In the genomic region with DNA sequence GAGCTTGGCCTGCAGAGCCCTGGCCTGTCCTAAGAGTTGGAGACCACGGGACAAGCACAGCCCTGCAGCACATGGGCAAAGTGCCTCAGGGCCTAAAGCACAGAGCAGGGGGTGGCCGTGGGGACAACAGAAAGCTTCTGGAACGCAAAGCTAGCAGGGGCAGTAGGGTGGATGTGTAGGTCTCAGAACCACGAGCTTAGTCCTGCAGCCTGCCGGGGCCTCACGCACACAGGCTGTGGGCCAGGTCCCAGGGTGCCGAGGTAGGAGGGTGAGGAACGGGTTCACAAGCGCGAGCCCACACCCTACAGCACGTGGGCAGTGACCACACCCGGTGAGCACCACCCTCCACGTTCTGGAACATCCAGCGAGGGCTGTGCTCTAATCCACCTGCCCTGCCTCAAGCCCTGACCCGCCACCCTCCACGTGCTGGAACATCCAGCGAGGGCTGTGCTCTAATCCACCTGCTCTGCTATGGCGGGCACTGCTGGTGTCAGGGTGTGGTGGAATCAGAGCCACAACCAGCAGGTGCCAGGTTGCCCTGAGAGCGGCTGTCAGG, we compare ENCODE assay signal across 35 cellular contexts. TPM values are rescaled to one million over a fixed set of nuclear protein-coding genes. Genes with fewer than 3 reads are reported as not detected.
DNase-seq lines count a peak whose midpoint lies in the region; ATAC-seq and TF ChIP-seq lines count a peak whose summit lies in the region.
"Had no signal": no experiment of that assay in that cellular context is flagged by ENCODE, and none has a peak within 500 bp of the region (broad histone marks: within the 10 kb centered on the region; RNA-seq: fewer than 3 reads in every experiment).

No MANE protein-coding gene starts in this region.

- H3K4me3 ChIP-seq in WERI-Rb-1 (ENCODE audit: low read depth, low read length) (no peak overlapping the region), testis (no peak overlapping the region)
- H3K4me3 ChIP-seq: ascending aorta, coronary artery, heart left ventricle, lung, MG63, pancreas, PC-9, stomach, tibial artery, vagina had no signal

- no peak for TF ChIP-seq CTCF in WERI-Rb-1 (IDR thresholded peaks at IDR 0.05; ENCODE audit: low read depth, low read length)
- TF ChIP-seq CTCF in testis (IDR thresholded peaks at IDR 0.05), result no peak

- H3K36me3 Mint-ChIP-seq in stimulated activated naive B cell treated with anti-CD40 and anti-IgM and Interleukin-4, amounts not matched to agents 10 μg/mL and 1 μg/mL and 100 μg/mL, for 72 hours, result peaks cover 36 to 60% of the 10 kb centered on the region in 2 donors

- H3K27ac ChIP-seq in WERI-Rb-1, result peak overlapping the region; percentile 12; the same call in 1 of the 2 replicates
- H3K27ac ChIP-seq in caudate nucleus (ENCODE audit: low read depth, low read length), result no peak overlapping the region
- H3K27ac ChIP-seq in testis, result no peak overlapping the region
- H3K27ac ChIP-seq: ascending aorta, coronary artery, heart left ventricle, KMS-11, pancreas, PC-9, stomach, tibial artery, vagina had no signal

- no peaks in the 10 kb centered on the region for H3K9me3 Mint-ChIP-seq in stimulated activated naive B cell treated with anti-CD40 and anti-IgM and Interleukin-4, amounts not matched to agents 10 μg/mL and 1 μg/mL and 100 μg/mL, for 72 hours
- H3K9me3 Mint-ChIP-seq: activated naive CD8-positive, alpha-beta T cell treated with anti-CD3 and anti-CD28 coated beads for 36 hours; effector memory CD8-positive, alpha-beta T cell; neural crest cell had no signal

- H3K36me3 ChIP-seq in WERI-Rb-1 (peaks cover 81% of the 10 kb centered on the region), testis (ENCODE audit: low read depth, missing control alignments) (no peaks in the 10 kb centered on the region)

- DNase-seq in Right ventricle myocardium superior, result peak; percentile 29
- no peak for DNase-seq in left cardiac atrium
- no peak for DNase-seq in WERI-Rb-1
- no peak for DNase-seq in left colon
- no peak for DNase-seq in stimulated activated naive B cell treated with anti-CD40 and anti-IgM and Interleukin-4, amounts not matched to agents 10 μg/mL and 1 μg/mL and 100 μg/mL, for 72 hours
- DNase-seq in activated naive CD4-positive, alpha-beta T cell treated with anti-CD3 and anti-CD28 coated beads, Interleukin-2, amount 50 U/mL, for 16 hours, result no peak
- DNase-seq in caudate nucleus (lab: John Stamatoyannopoulos, UW), result no peak
- DNase-seq in testis, result no peak
- DNase-seq: activated CD4-positive, alpha-beta T cell treated with anti-CD3 and anti-CD28 coated beads for 48 hours; activated CD8-positive, alpha-beta memory T cell treated with anti-CD3 and anti-CD28 coated beads for 24 hours; activated effector memory CD4-positive, alpha-beta T cell treated with anti-CD3 and anti-CD28 coated beads, Interleukin-2, amount 50 U/mL, for 16 hours; activated naive CD8-positive, alpha-beta T cell treated with anti-CD3 and anti-CD28 coated beads for 36 hours; activated T-cell treated with anti-CD3 and anti-CD28 coated beads for 4 hours; effector memory CD8-positive, alpha-beta T cell; MG63; NCI-H1105 treated with DMSO at 0.1 percent for 48 hours; NCI-H1930; NCI-H524 treated with DMSO at 0.1 percent for 48 hours; NK-92 treated with Interleukin-12 subunit alpha and Interleukin-12 subunit beta, amount 100 ng/mL, for 24 hours; PC-9; retina; SIG-M5; stimulated activated CD4-positive, alpha-beta T cell treated with anti-CD3 and anti-CD28 coated beads, Interleukin-2, amount 100 ng/mL, for 24 hours; stomach; tibial artery had no signal

- H3K4me1 Mint-ChIP-seq in stimulated activated naive B cell treated with anti-CD40 and anti-IgM and Interleukin-4, amounts not matched to agents 10 μg/mL and 1 μg/mL and 100 μg/mL, for 72 hours, result peaks cover 17 to 22% of the 10 kb centered on the region in 2 donors
- H3K4me1 Mint-ChIP-seq: neural crest cell had no signal

- peak overlapping the region; percentile 62 for H3K27ac Mint-ChIP-seq in stimulated activated naive B cell treated with anti-CD40 and anti-IgM and Interleukin-4, amounts not matched to agents 10 μg/mL and 1 μg/mL and 100 μg/mL, for 72 hours
- H3K27ac Mint-ChIP-seq: activated naive CD8-positive, alpha-beta T cell treated with anti-CD3 and anti-CD28 coated beads for 36 hours; effector memory CD8-positive, alpha-beta T cell had no signal

- ATAC-seq in Right ventricle myocardium superior (ENCODE audit: poor library complexity) (no peak), left cardiac atrium (no peak), left colon (peak; percentile 38)
- no peak for ATAC-seq in stimulated activated naive B cell treated with anti-CD40 and anti-IgM and Interleukin-4, amounts not matched to agents 10 μg/mL and 1 μg/mL and 100 μg/mL, for 72 hours (replicated peaks)
- ATAC-seq: effector memory CD8-positive, alpha-beta T cell; pancreas had no signal

- TF ChIP-seq POLR2A in testis (IDR thresholded peaks at IDR 0.05), result no peak

- H3K27me3 Mint-ChIP-seq in stimulated activated naive B cell treated with anti-CD40 and anti-IgM and Interleukin-4, amounts not matched to agents 10 μg/mL and 1 μg/mL and 100 μg/mL, for 72 hours, result no peaks in the 10 kb centered on the region
- H3K27me3 Mint-ChIP-seq: activated naive CD8-positive, alpha-beta T cell treated with anti-CD3 and anti-CD28 coated beads for 36 hours; effector memory CD8-positive, alpha-beta T cell had no signal

- WGBS in testis, 2 donors, result 90% methylated on average over 19 of the region's 19 CpGs; no CpG with 5 or more reads in 1 of the 2 donors

- peaks cover 4% of the 10 kb centered on the region for H3K4me1 ChIP-seq in testis
- H3K4me1 ChIP-seq: ascending aorta, heart left ventricle, pancreas, vagina had no signal

- H3K4me3 Mint-ChIP-seq in stimulated activated naive B cell treated with anti-CD40 and anti-IgM and Interleukin-4, amounts not matched to agents 10 μg/mL and 1 μg/mL and 100 μg/mL, for 72 hours, result no peak overlapping the region
- H3K4me3 Mint-ChIP-seq: activated naive CD8-positive, alpha-beta T cell treated with anti-CD3 and anti-CD28 coated beads for 36 hours; neural crest cell had no signal

- intact Hi-C loops in Right ventricle myocardium superior (cut with DNase I), result no loop called here
- intact Hi-C loops in left cardiac atrium (cut with DNase I), result no loop called here
- intact Hi-C loops in left colon (cut with DNase I, micrococcal nuclease), result no loop called here
- intact Hi-C loops in testis (cut with DNase I; ENCODE audit: low total_unique reads), result no loop called here

- H3K9me3 ChIP-seq in WERI-Rb-1 (ENCODE audit: severe bottlenecking) (no peaks in the 10 kb centered on the region), testis (no peaks in the 10 kb centered on the region)
- H3K9me3 ChIP-seq: ascending aorta, heart left ventricle, MG63, pancreas, stomach, tibial artery, vagina had no signal

- H3K27me3 ChIP-seq in WERI-Rb-1 (ENCODE audit: insufficient read depth, low read depth, severe bottlenecking) (no peaks in the 10 kb centered on the region), testis (no peaks in the 10 kb centered on the region)
- H3K27me3 ChIP-seq: ascending aorta, heart left ventricle, MG63, pancreas, stomach, tibial artery, vagina had no signal

RNA-seq across cellular contexts. Expression of gene CLPTM1L, which starts 9.3 kb away (rescaled TPM):
- total RNA-seq in Right ventricle myocardium superior (30.4 TPM), left cardiac atrium (10 to 100 TPM; 46.6 to 51.7 TPM), left colon (100 to 1,000 TPM in 1 of 2 donors, 10 to 100 TPM in 1; 93.1 to 102 TPM), testis (100 to 1,000 TPM; 150 to 170 TPM)
- polyA plus RNA-seq in testis (ENCODE audit: insufficient read depth, low read depth, low replicate concordance), result 148 TPM

RNA-seq across cellular contexts. Expression of gene TERT, which starts 40.8 kb away (rescaled TPM):
- total RNA-seq in Right ventricle myocardium superior, result not detected
- not detected for total RNA-seq in left cardiac atrium
- 1 to 10 TPM; 2.3 to 5.1 TPM for total RNA-seq in left colon
- total RNA-seq in testis, result 1 to 10 TPM; 4.4 to 5.5 TPM
- polyA plus RNA-seq in testis (ENCODE audit: insufficient read depth, low read depth, low replicate concordance), result 2.1 TPM
- total RNA-seq: ascending aorta, fibroblast of villous mesenchyme, heart left ventricle, lung, vagina had no signal
- polyA plus RNA-seq: heart left ventricle, keratinocyte, pancreas had no signal
